ENCODE assay signal across 8 cellular contexts in genomic region chr16:25014500-25015147, GRCh38. TPM values are rescaled to one million over a fixed set of nuclear protein-coding genes. Genes with fewer than 3 reads are reported as not detected.
A peak's percentile ranks its signal among the peaks of the same experiment; 100 is the strongest.
DNase-seq lines count a peak whose midpoint lies in the region; TF ChIP-seq lines count a peak whose summit lies in the region.

No MANE protein-coding gene starts in this region.

- H3K4me1 Mint-ChIP-seq in HFFc6 (ENCODE audit: low read depth) (peaks cover 60% of the 10 kb centered on the region), endothelial cell (ENCODE audit: unreplicated experiment) (peaks cover 30% of the 10 kb centered on the region)
- peaks cover 72% of the 10 kb centered on the region for H3K4me1 Mint-ChIP-seq in activated CD4-positive, alpha-beta memory T cell treated with anti-CD3 and anti-CD28 coated beads, Interleukin-2, amount 10 ng/mL, durations not matched to agents 7 days and 5 days

- H3K4me3 ChIP-seq in GM12865 (ENCODE audit: low read depth, low read length), result peak overlapping the region; percentile 92

- TF ChIP-seq CTCF in GM12865 (IDR thresholded peaks at IDR 0.05; ENCODE audit: insufficient read depth, low read depth, low read length, missing control alignments) (no peak), HFFc6 (IDR thresholded peaks at IDR 0.05) (no peak), endothelial cell (IDR thresholded peaks at IDR 0.05; ENCODE audit: unreplicated experiment) (no peak)

- DNase-seq in GM12865 (ENCODE audit: low read depth) (peak; percentile 57), HFFc6 (peak; percentile 32), NCI-H146 (lab: John Stamatoyannopoulos, UW) (peak; percentile 76), endothelial cell (ENCODE audit: low spot score) (peak; percentile 45), mesenteric fat pad (ENCODE audit: low spot score) (peak; percentile 90), superior temporal gyrus (ENCODE audit: extremely low spot score) (peak; percentile 74), NCI-H1436 (lab: John Stamatoyannopoulos, UW) (no peak)
- peak; percentile 24 for DNase-seq in activated CD4-positive, alpha-beta memory T cell treated with anti-CD3 and anti-CD28 coated beads, Interleukin-2, amount 10 ng/mL, durations not matched to agents 7 days and 5 days

- POLR2A ChIA-PET in activated CD4-positive, alpha-beta memory T cell treated with anti-CD3 and anti-CD28 coated beads, Interleukin-2, amount 10 ng/mL, durations not matched to agents 7 days and 5 days (lab: Charles Lee), result interaction anchor here (1.0 to 4.3 kb wide), 13 partner anchors 9 to 476 kb away, joined by 3 to 94 read pairs (median 7); partner anchors contain the start of genes LCMT1 and RBBP6

- H3K27me3 Mint-ChIP-seq in HFFc6 (ENCODE audit: insufficient read depth) (peaks cover 3% of the 10 kb centered on the region), endothelial cell (ENCODE audit: unreplicated experiment) (no peaks in the 10 kb centered on the region)
- H3K27me3 Mint-ChIP-seq in activated CD4-positive, alpha-beta memory T cell treated with anti-CD3 and anti-CD28 coated beads, Interleukin-2, amount 10 ng/mL, durations not matched to agents 7 days and 5 days, result no peaks in the 10 kb centered on the region

- CTCF ChIA-PET in activated CD4-positive, alpha-beta memory T cell treated with anti-CD3 and anti-CD28 coated beads, Interleukin-2, amount 10 ng/mL, durations not matched to agents 7 days and 5 days (lab: Charles Lee), result interaction anchor here (0.7 to 2.1 kb wide), 8 partner anchors 16 to 211 kb away, joined by 3 to 14 read pairs (median 3); no protein-coding TSS in a partner anchor

- H3K27ac Mint-ChIP-seq in HFFc6 (peak overlapping the region; percentile 91), endothelial cell (ENCODE audit: unreplicated experiment) (peak overlapping the region; percentile 70)
- H3K27ac Mint-ChIP-seq in activated CD4-positive, alpha-beta memory T cell treated with anti-CD3 and anti-CD28 coated beads, Interleukin-2, amount 10 ng/mL, durations not matched to agents 7 days and 5 days, result peak overlapping the region; percentile 90

- H3K4me3 Mint-ChIP-seq in HFFc6, result peak overlapping the region; percentile 99
- H3K4me3 Mint-ChIP-seq in activated CD4-positive, alpha-beta memory T cell treated with anti-CD3 and anti-CD28 coated beads, Interleukin-2, amount 10 ng/mL, durations not matched to agents 7 days and 5 days, result peak overlapping the region; percentile 96
- peak overlapping the region; percentile 97 for H3K4me3 Mint-ChIP-seq in endothelial cell (ENCODE audit: unreplicated experiment)

- H3K9me3 Mint-ChIP-seq in HFFc6, result no peaks in the 10 kb centered on the region
- no peaks in the 10 kb centered on the region for H3K9me3 Mint-ChIP-seq in activated CD4-positive, alpha-beta memory T cell treated with anti-CD3 and anti-CD28 coated beads, Interleukin-2, amount 10 ng/mL, durations not matched to agents 7 days and 5 days
- H3K9me3 Mint-ChIP-seq in endothelial cell (ENCODE audit: unreplicated experiment), result no peaks in the 10 kb centered on the region

- peaks cover 41% of the 10 kb centered on the region for H3K36me3 Mint-ChIP-seq in HFFc6 (ENCODE audit: low read depth)
- H3K36me3 Mint-ChIP-seq in activated CD4-positive, alpha-beta memory T cell treated with anti-CD3 and anti-CD28 coated beads, Interleukin-2, amount 10 ng/mL, durations not matched to agents 7 days and 5 days (ENCODE audit: low read depth), result peaks cover 45% of the 10 kb centered on the region
- peaks cover 12% of the 10 kb centered on the region for H3K36me3 Mint-ChIP-seq in endothelial cell (ENCODE audit: low read depth, unreplicated experiment)

RNA-seq across cellular contexts. Expression of gene ARHGAP17, which starts 0.5 kb away (rescaled TPM):
- total RNA-seq in HFFc6 (2021; fragmentation: NEBNext Ultra II Directional; extraction: Animal tissue kit (Norgen Biotek cat#: 25700)), result 100 to 1,000 TPM in 3 of 6 experiments, 10 to 100 TPM in 3; 86.5 to 104 (median 97.4) TPM
- total RNA-seq in activated CD4-positive, alpha-beta memory T cell treated with anti-CD3 and anti-CD28 coated beads, Interleukin-2, amount 10 ng/mL, durations not matched to agents 7 days and 5 days, result 10 to 100 TPM; 57.3 to 61.2 TPM
- 125 TPM for total RNA-seq in endothelial cell (ENCODE audit: unreplicated experiment)
- total RNA-seq in mesenteric fat pad, result 96.0 TPM
